ENCODE assay signal across 1 cellular context in genomic region chr11:64239662-64240466, GRCh38.
TF ChIP-seq lines count a peak whose summit lies in the region.

No MANE protein-coding gene starts in this region.

TF ChIP-seq in GM23338, 12 proteins besides CTCF, POLR2A, EP300 and RAD21 (continued from another document):
- TF ChIP-seq, protein P1, sequence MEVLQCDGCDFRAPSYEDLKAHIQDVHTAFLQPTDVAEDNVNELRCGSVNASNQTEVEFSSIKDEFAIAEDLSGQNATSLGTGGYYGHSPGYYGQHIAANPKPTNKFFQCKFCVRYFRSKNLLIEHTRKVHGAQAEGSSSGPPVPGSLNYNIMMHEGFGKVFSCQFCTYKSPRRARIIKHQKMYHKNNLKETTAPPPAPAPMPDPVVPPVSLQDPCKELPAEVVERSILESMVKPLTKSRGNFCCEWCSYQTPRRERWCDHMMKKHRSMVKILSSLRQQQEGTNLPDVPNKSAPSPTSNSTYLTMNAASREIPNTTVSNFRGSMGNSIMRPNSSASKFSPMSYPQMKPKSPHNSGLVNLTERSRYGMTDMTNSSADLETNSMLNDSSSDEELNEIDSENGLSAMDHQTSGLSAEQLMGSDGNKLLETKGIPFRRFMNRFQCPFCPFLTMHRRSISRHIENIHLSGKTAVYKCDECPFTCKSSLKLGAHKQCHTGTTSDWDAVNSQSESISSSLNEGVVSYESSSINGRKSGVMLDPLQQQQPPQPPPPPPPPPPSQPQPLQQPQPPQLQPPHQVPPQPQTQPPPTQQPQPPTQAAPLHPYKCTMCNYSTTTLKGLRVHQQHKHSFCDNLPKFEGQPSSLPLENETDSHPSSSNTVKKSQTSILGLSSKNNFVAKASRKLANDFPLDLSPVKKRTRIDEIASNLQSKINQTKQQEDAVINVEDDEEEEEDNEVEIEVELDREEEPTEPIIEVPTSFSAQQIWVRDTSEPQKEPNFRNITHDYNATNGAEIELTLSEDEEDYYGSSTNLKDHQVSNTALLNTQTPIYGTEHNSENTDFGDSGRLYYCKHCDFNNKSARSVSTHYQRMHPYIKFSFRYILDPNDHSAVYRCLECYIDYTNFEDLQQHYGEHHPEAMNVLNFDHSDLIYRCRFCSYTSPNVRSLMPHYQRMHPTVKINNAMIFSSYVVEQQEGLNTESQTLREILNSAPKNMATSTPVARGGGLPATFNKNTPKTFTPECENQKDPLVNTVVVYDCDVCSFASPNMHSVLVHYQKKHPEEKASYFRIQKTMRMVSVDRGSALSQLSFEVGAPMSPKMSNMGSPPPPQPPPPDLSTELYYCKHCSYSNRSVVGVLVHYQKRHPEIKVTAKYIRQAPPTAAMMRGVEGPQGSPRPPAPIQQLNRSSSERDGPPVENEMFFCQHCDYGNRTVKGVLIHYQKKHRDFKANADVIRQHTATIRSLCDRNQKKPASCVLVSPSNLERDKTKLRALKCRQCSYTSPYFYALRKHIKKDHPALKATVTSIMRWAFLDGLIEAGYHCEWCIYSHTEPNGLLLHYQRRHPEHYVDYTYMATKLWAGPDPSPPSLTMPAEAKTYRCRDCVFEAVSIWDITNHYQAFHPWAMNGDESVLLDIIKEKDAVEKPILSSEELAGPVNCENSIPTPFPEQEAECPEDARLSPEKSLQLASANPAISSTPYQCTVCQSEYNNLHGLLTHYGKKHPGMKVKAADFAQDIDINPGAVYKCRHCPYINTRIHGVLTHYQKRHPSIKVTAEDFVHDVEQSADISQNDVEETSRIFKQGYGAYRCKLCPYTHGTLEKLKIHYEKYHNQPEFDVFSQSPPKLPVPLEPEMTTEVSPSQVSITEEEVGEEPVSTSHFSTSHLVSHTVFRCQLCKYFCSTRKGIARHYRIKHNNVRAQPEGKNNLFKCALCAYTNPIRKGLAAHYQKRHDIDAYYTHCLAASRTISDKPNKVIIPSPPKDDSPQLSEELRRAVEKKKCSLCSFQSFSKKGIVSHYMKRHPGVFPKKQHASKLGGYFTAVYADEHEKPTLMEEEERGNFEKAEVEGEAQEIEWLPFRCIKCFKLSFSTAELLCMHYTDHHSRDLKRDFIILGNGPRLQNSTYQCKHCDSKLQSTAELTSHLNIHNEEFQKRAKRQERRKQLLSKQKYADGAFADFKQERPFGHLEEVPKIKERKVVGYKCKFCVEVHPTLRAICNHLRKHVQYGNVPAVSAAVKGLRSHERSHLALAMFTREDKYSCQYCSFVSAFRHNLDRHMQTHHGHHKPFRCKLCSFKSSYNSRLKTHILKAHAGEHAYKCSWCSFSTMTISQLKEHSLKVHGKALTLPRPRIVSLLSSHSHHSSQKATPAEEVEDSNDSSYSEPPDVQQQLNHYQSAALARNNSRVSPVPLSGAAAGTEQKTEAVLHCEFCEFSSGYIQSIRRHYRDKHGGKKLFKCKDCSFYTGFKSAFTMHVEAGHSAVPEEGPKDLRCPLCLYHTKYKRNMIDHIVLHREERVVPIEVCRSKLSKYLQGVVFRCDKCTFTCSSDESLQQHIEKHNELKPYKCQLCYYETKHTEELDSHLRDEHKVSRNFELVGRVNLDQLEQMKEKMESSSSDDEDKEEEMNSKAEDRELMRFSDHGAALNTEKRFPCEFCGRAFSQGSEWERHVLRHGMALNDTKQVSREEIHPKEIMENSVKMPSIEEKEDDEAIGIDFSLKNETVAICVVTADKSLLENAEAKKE (CRISPR knock-in tag; IDR thresholded peaks at IDR 0.05), result no peak
- TF ChIP-seq EZH2phosphoT487 (IDR thresholded peaks at IDR 0.05; ENCODE audit: unreplicated experiment) (no peak), NANOG (IDR thresholded peaks at IDR 0.05; ENCODE audit: borderline replicate concordance) (no peak), STAT1 (IDR thresholded peaks at IDR 0.05; ENCODE audit: unreplicated experiment) (no peak), EZH2 (IDR thresholded peaks at IDR 0.05; ENCODE audit: low read depth, unreplicated experiment) (no peak)
